In genomic region chr15:90840157-90840855, GRCh38 we compare ENCODE assay signal across 11 cellular contexts. TPM values are rescaled to one million over a fixed set of nuclear protein-coding genes. Genes with fewer than 3 reads are reported as not detected.
DNase-seq lines count a peak whose midpoint lies in the region; ATAC-seq and TF ChIP-seq lines count a peak whose summit lies in the region.
"Had no signal": no experiment of that assay in that cellular context is flagged by ENCODE, and none has a peak within 500 bp of the region (broad histone marks: within the 10 kb centered on the region; RNA-seq: fewer than 3 reads in every experiment).

No MANE protein-coding gene starts in this region.

- peaks cover 28% of the 10 kb centered on the region for H3K4me1 ChIP-seq in CD8-positive, alpha-beta memory T cell (ENCODE audit: insufficient read depth, low read length)
- H3K4me1 ChIP-seq in Karpas-422 (ENCODE audit: low read length) (peaks cover 45% of the 10 kb centered on the region), neutrophil (ENCODE audit: control insufficient read depth in 1 of 2, insufficient read depth in 1 of 2, low read depth in 1 of 2, low read length in 1 of 2) (peaks cover 48 to 50% of the 10 kb centered on the region in 2 experiments), aorta (ENCODE audit: control insufficient read depth in 1 of 2, insufficient read depth in 2 of 2, low read length in 2 of 2) (no peaks in the 10 kb centered on the region), esophagus muscularis mucosa (peaks cover 0 to 4% (median 0%) of the 10 kb centered on the region in 4 donors)

- 95 to 98% methylated on average over 18 of the region's 18 CpGs for WGBS in aorta, 2 donors
- WGBS in esophagus muscularis mucosa = 97% methylated on average over 17 of the region's 18 CpGs

- no peaks in the 10 kb centered on the region for H3K36me3 ChIP-seq in CD8-positive, alpha-beta memory T cell (ENCODE audit: insufficient read depth, low read length)
- H3K36me3 ChIP-seq in Karpas-422 (ENCODE audit: insufficient read depth, low read length) (peaks cover 19% of the 10 kb centered on the region), neutrophil (no peaks in the 10 kb centered on the region), aorta (ENCODE audit: control insufficient read depth in 1 of 2, insufficient read depth in 2 of 2, low read length in 1 of 2) (no peaks in the 10 kb centered on the region), esophagus muscularis mucosa (no peaks in the 10 kb centered on the region)
- H3K36me3 ChIP-seq: heart right ventricle had no signal

- no peak overlapping the region for H3K4me3 ChIP-seq in CD8-positive, alpha-beta memory T cell (ENCODE audit: low read length)
- peak overlapping the region; percentile 69 for H3K4me3 ChIP-seq in Karpas-422 (ENCODE audit: low read length)
- H3K4me3 ChIP-seq in dorsolateral prefrontal cortex = peak overlapping the region in 19 of 59 donors; percentile 4 to 42 (median 27)
- H3K4me3 ChIP-seq in neutrophil (ENCODE audit: low read depth in 1 of 2, low read length in 1 of 2) = peak overlapping the region; percentile 56 to 59
- H3K4me3 ChIP-seq in aorta (ENCODE audit: low read length in 2 of 2) = no peak overlapping the region
- no peak overlapping the region for H3K4me3 ChIP-seq in esophagus muscularis mucosa

- peaks cover 16 to 27% (median 23%) of the 10 kb centered on the region in 3 donors for H3K4me1 Mint-ChIP-seq in CD8-positive, alpha-beta memory T cell

- no peak for TF ChIP-seq POLR2A in esophagus muscularis mucosa (IDR thresholded peaks at IDR 0.05; ENCODE audit: low read depth)

- peak overlapping the region in 2 of 8 donors; percentile 42 to 69 for H3K27ac Mint-ChIP-seq in CD8-positive, alpha-beta memory T cell

- TF ChIP-seq EP300 in esophagus muscularis mucosa (IDR thresholded peaks at IDR 0.05) = no peak

- no peak overlapping the region for H3K4me3 Mint-ChIP-seq in CD8-positive, alpha-beta memory T cell

- peak overlapping the region; percentile 83 for H3K9ac ChIP-seq in Karpas-422 (ENCODE audit: low read length)

- CTCF ChIA-PET in CD8-positive, alpha-beta memory T cell (lab: Charles Lee) = no interaction called here

- H3K27me3 Mint-ChIP-seq in CD8-positive, alpha-beta memory T cell = peaks cover 0 to 3% of the 10 kb centered on the region in 2 donors

- peak overlapping the region; percentile 65 for H3K4me2 ChIP-seq in Karpas-422 (ENCODE audit: low read depth, low read length, poor library complexity, severe bottlenecking)

- no peaks in the 10 kb centered on the region for H3K27me3 ChIP-seq in CD8-positive, alpha-beta memory T cell (ENCODE audit: insufficient read depth, low read length, poor library complexity, severe bottlenecking)
- H3K27me3 ChIP-seq in Karpas-422 (ENCODE audit: low read length) (no peaks in the 10 kb centered on the region), dorsolateral prefrontal cortex (no peaks in the 10 kb centered on the region), neutrophil (no peaks in the 10 kb centered on the region), aorta (ENCODE audit: control insufficient read depth in 1 of 2, insufficient read depth in 2 of 2, low read length in 1 of 2) (no peaks in the 10 kb centered on the region), esophagus muscularis mucosa (no peaks in the 10 kb centered on the region)
- H3K27me3 ChIP-seq: heart right ventricle had no signal

- no peak for TF ChIP-seq CTCF in dorsolateral prefrontal cortex (IDR thresholded peaks at IDR 0.05 in 54 of 56, conservative IDR thresholded peaks at IDR 0.05 in 2 of 56; ENCODE audit: low read depth in 1 of 56, partially characterized antibody in 56 of 56)
- TF ChIP-seq CTCF in neutrophil (IDR thresholded peaks at IDR 0.05) = no peak
- TF ChIP-seq CTCF in esophagus muscularis mucosa (IDR thresholded peaks at IDR 0.05) = no peak

- peaks cover 26% of the 10 kb centered on the region for H3K79me2 ChIP-seq in Karpas-422 (ENCODE audit: low read length)

- intact Hi-C loops in dorsolateral prefrontal cortex (cut with DNase I) = no loop called here
- intact Hi-C loops in aorta (cut with DNase I) = loop anchor here in 1 of 2 donors (5.0 kb wide), 1 partner anchor 38 kb away; no protein-coding TSS in a partner anchor
- intact Hi-C loops in esophagus muscularis mucosa (cut with DNase I) = no loop called here

- no peaks in the 10 kb centered on the region for H3K9me3 Mint-ChIP-seq in CD8-positive, alpha-beta memory T cell

- ATAC-seq in aorta (ENCODE audit: low FRiP score) (no peak), HG02973 (IDR thresholded peaks at IDR 0.05; ENCODE audit: unreplicated experiment) (no peak), GM21786 (IDR thresholded peaks at IDR 0.05; ENCODE audit: unreplicated experiment) (no peak)

- H2AFZ ChIP-seq in Karpas-422 (ENCODE audit: low read length) = no peak overlapping the region

- peak overlapping the region; percentile 72 for H3K27ac ChIP-seq in CD8-positive, alpha-beta memory T cell (ENCODE audit: low read depth, low read length)
- H3K27ac ChIP-seq in Karpas-422 (ENCODE audit: low read length) = peak overlapping the region; percentile 81
- peak overlapping the region in 45 of 59 donors; percentile 3 to 90 (median 73) for H3K27ac ChIP-seq in dorsolateral prefrontal cortex
- H3K27ac ChIP-seq in neutrophil = peak overlapping the region; percentile 85
- no peak overlapping the region for H3K27ac ChIP-seq in aorta (ENCODE audit: low read depth in 1 of 2, low read length in 2 of 2)
- H3K27ac ChIP-seq in esophagus muscularis mucosa (replicated peaks in 1 of 4) = no peak overlapping the region

- no peak for DNase-seq in CD8-positive, alpha-beta memory T cell
- DNase-seq in Karpas-422 = no peak
- DNase-seq in dorsolateral prefrontal cortex = no peak
- DNase-seq in aorta = no peak
- no peak for DNase-seq in esophagus muscularis mucosa (ENCODE audit: extremely low spot score)
- DNase-seq: cortex of kidney, DMS79, heart right ventricle had no signal

- H4K20me1 ChIP-seq in Karpas-422 (ENCODE audit: insufficient read depth, low read depth, low read length) = no peaks in the 10 kb centered on the region

- POLR2A ChIA-PET in CD8-positive, alpha-beta memory T cell (lab: Charles Lee) = no interaction called here

- no peaks in the 10 kb centered on the region for H3K9me2 ChIP-seq in Karpas-422 (replicated peaks; ENCODE audit: insufficient read depth, low read length)

- H3K9me3 ChIP-seq in CD8-positive, alpha-beta memory T cell (ENCODE audit: low read length) = no peaks in the 10 kb centered on the region
- no peaks in the 10 kb centered on the region for H3K9me3 ChIP-seq in Karpas-422 (ENCODE audit: low read length)
- H3K9me3 ChIP-seq in neutrophil = no peaks in the 10 kb centered on the region
- no peaks in the 10 kb centered on the region for H3K9me3 ChIP-seq in aorta (ENCODE audit: control insufficient read depth, low read length)
- H3K9me3 ChIP-seq in esophagus muscularis mucosa = no peaks in the 10 kb centered on the region
- H3K9me3 ChIP-seq: heart right ventricle had no signal

- peaks cover 0 to 2% (median 0%) of the 10 kb centered on the region in 3 donors for H3K36me3 Mint-ChIP-seq in CD8-positive, alpha-beta memory T cell

RNA-seq across cellular contexts. Expression of gene FURIN, which starts 28.1 kb away (rescaled TPM):
- 100 to 1,000 TPM; 121 to 124 TPM for total RNA-seq in CD8-positive, alpha-beta memory T cell
- polyA plus RNA-seq in CD8-positive, alpha-beta memory T cell = 11.7 TPM
- 30.4 and 30.9 TPM in 2 replicates for total RNA-seq in Karpas-422 (2014; rRNA removed; shearing (Covaris generic); ENCODE audit: low replicate concordance)
- total RNA-seq in dorsolateral prefrontal cortex (10 to 100 TPM; 28.0 to 73.1 (median 40.8) TPM), aorta (10 to 100 TPM; 62.3 to 65.8 TPM), esophagus muscularis mucosa (10 to 100 TPM; 39.0 to 84.0 (median 80.3) TPM)
- 10 to 100 TPM; 20.9 to 26.0 TPM for polyA plus RNA-seq in aorta

RNA-seq across cellular contexts. Expression of gene FES, which starts 44.0 kb away (rescaled TPM):
- total RNA-seq in CD8-positive, alpha-beta memory T cell = 1 to 10 TPM; 2.5 to 2.6 TPM
- 0.28 TPM for polyA plus RNA-seq in CD8-positive, alpha-beta memory T cell
- 33.7 and 88.0 TPM in 2 replicates for total RNA-seq in Karpas-422 (2014; rRNA removed; shearing (Covaris generic); ENCODE audit: low replicate concordance)
- total RNA-seq in dorsolateral prefrontal cortex (10 to 100 TPM in 95 of 120 experiments, 1 to 10 TPM in 25; 5.3 to 39.5 (median 13.8) TPM), aorta (10 to 100 TPM; 39.8 to 68.3 TPM), esophagus muscularis mucosa (10 to 100 TPM; 26.1 to 41.9 (median 34.0) TPM)
- 10 to 100 TPM; 11.6 to 26.4 TPM for polyA plus RNA-seq in aorta

Comparison
In these comparisons a context has a peak if more than half of its experiments do, and no peak if none do; other contexts are left out.
1. H3K27ac ChIP-seq: peak in CD8-positive, alpha-beta memory T cell (single experiment), Karpas-422 (single experiment), dorsolateral prefrontal cortex (45 of 59) and neutrophil (single experiment); none in aorta (0 of 2) and esophagus muscularis mucosa (0 of 4).
2. H3K4me3 ChIP-seq: peak in Karpas-422 (single experiment) and neutrophil (2 of 2); none in CD8-positive, alpha-beta memory T cell (single experiment), aorta (0 of 2) and esophagus muscularis mucosa (0 of 4).